9 cellular contexts compared by ENCODE assay signal in the genomic region with DNA sequence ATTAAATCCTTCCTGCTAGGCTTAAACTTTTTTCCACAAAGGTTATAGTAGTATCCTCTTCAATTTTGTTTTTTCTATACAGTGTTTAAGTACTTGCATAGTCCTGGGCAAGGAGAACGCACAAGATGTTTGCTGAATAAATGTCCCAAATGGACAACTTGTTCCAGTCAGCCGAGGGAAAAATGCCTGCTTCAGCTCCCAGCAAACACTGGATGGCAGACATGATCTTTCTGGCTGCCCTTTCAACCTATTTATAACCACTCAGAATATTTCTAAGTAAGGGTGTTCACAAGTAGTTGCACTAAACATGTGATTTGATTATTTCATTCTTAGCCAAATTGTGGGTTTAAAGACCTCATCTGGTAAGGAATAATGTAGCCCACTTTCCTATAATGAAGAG. TPM values are rescaled to one million over a fixed set of nuclear protein-coding genes. Genes with fewer than 3 reads are reported as not detected.
DNase-seq lines count a peak whose midpoint lies in the region; ATAC-seq and TF ChIP-seq lines count a peak whose summit lies in the region.
"Had no signal": no experiment of that assay in that cellular context is flagged by ENCODE, and none has a peak within 500 bp of the region (broad histone marks: within the 10 kb centered on the region; RNA-seq: fewer than 3 reads in every experiment).

No MANE protein-coding gene starts in this region.

- H3K27ac Mint-ChIP-seq in stimulated activated naive CD8-positive, alpha-beta T cell treated with anti-CD3 and anti-CD28 coated beads, Interleukin-15, amount 100 ng/mL, for 72 hours: no peak overlapping the region

- BruUV-seq in PC-3 (replicated peaks; lab: Mats Ljungman, UMichigan): no TSS peak

- no peak overlapping the region for H3K9ac ChIP-seq in PC-3 (ENCODE audit: low read length)

- no peaks in the 10 kb centered on the region for H3K9me3 Mint-ChIP-seq in stimulated activated naive CD8-positive, alpha-beta T cell treated with anti-CD3 and anti-CD28 coated beads, Interleukin-15, amount 100 ng/mL, for 72 hours

- no peak overlapping the region for H2AFZ ChIP-seq in PC-3 (ENCODE audit: low read length)

- ATAC-seq in PC-3 (peak; percentile 42; the same call in 1 of the 2 replicates), psoas muscle (peak in 1 of 4 donors; percentile 67), HG02588 (IDR thresholded peaks at IDR 0.05; ENCODE audit: unreplicated experiment) (no peak), GM21529 (IDR thresholded peaks at IDR 0.05; ENCODE audit: unreplicated experiment) (no peak)
- no peak for ATAC-seq in stimulated activated naive CD8-positive, alpha-beta T cell treated with anti-CD3 and anti-CD28 coated beads, Interleukin-15, amount 100 ng/mL, for 72 hours

- no peaks in the 10 kb centered on the region for H3K36me3 ChIP-seq in PC-3 (ENCODE audit: low read depth, low read length)
- peaks cover 0 to 34% of the 10 kb centered on the region in 2 donors for H3K36me3 ChIP-seq in psoas muscle (ENCODE audit: insufficient read depth in 1 of 2, low read depth in 1 of 2)

- no peak overlapping the region for H3K4me3 Mint-ChIP-seq in stimulated activated naive CD8-positive, alpha-beta T cell treated with anti-CD3 and anti-CD28 coated beads, Interleukin-15, amount 100 ng/mL, for 72 hours

- H3F3A ChIP-seq in PC-3 (ENCODE audit: low read length, unreplicated experiment): no peaks in the 10 kb centered on the region

- H3K27ac ChIP-seq in PC-3 (ENCODE audit: low read length): no peak overlapping the region
- no peak overlapping the region for H3K27ac ChIP-seq in psoas muscle
- H3K27ac ChIP-seq: neutrophil had no signal

- WGBS in psoas muscle, 3 donors: 7 to 14% (median 9%) methylated on average over 2 of the region's 2 CpGs

- peaks cover 6% of the 10 kb centered on the region for H3K27me3 Mint-ChIP-seq in stimulated activated naive CD8-positive, alpha-beta T cell treated with anti-CD3 and anti-CD28 coated beads, Interleukin-15, amount 100 ng/mL, for 72 hours

- no peaks in the 10 kb centered on the region for H3K9me2 ChIP-seq in PC-3 (replicated peaks; ENCODE audit: low read length)

- POLR2A ChIA-PET in PC-3 (lab: Charles Lee; ENCODE audit: unreplicated experiment): no interaction called here

- CTCF ChIA-PET in PC-3 (lab: Charles Lee): no interaction called here

- H3K4me3 ChIP-seq in PC-3 (ENCODE audit: low read length) (no peak overlapping the region), fibroblast of the aortic adventitia (ENCODE audit: low read depth, low read length) (no peak overlapping the region), psoas muscle (no peak overlapping the region)

- no peak overlapping the region for H3K4me2 ChIP-seq in PC-3 (ENCODE audit: low read length)

- no peaks in the 10 kb centered on the region for H4K20me1 ChIP-seq in PC-3 (ENCODE audit: low read length)

- no peaks in the 10 kb centered on the region for H3K4me1 Mint-ChIP-seq in stimulated activated naive CD8-positive, alpha-beta T cell treated with anti-CD3 and anti-CD28 coated beads, Interleukin-15, amount 100 ng/mL, for 72 hours

- H3K9me3 ChIP-seq in PC-3 (ENCODE audit: low read length): no peaks in the 10 kb centered on the region
- H3K9me3 ChIP-seq in psoas muscle: no peaks in the 10 kb centered on the region
- H3K9me3 ChIP-seq: neutrophil had no signal

- no peaks in the 10 kb centered on the region for H3K79me2 ChIP-seq in PC-3 (ENCODE audit: low read length)

- DNase-seq in ELR (ENCODE audit: low read depth) (peak; percentile 38), PC-3 (no peak), fibroblast of the aortic adventitia (ENCODE audit: low read depth) (peak; percentile 67), psoas muscle (no peak), LoVo (ENCODE audit: low spot score) (no peak)
- no peak for DNase-seq in stimulated activated naive CD8-positive, alpha-beta T cell treated with anti-CD3 and anti-CD28 coated beads, Interleukin-15, amount 100 ng/mL, for 72 hours

- H3K4me1 ChIP-seq in PC-3 (ENCODE audit: insufficient read depth, low read length) (no peaks in the 10 kb centered on the region), psoas muscle (no peaks in the 10 kb centered on the region)

- H3K27me3 ChIP-seq in PC-3 (ENCODE audit: low read length) (no peaks in the 10 kb centered on the region), psoas muscle (ENCODE audit: insufficient read depth in 3 of 3, low read length in 2 of 3) (no peaks in the 10 kb centered on the region)
- H3K27me3 ChIP-seq: neutrophil had no signal

- intact Hi-C loops in PC-3 (cut with micrococcal nuclease) (loop anchor here (1.0 kb wide), 1 partner anchor 137 kb away; no protein-coding TSS in a partner anchor), psoas muscle (cut with DNase I) (loop anchor here in 1 of 2 donors (10.0 kb wide), 1 partner anchor 133 kb away; no protein-coding TSS in a partner anchor)

- TF ChIP-seq CTCF in PC-3 (conservative IDR thresholded peaks at IDR 0.05; ENCODE audit: low read depth, low read length) (peak; percentile 45; the same call in 1 of the 2 replicates), fibroblast of the aortic adventitia (IDR thresholded peaks at IDR 0.05; ENCODE audit: insufficient read depth, low read length) (peak; percentile 63), psoas muscle (IDR thresholded peaks at IDR 0.05) (peak; percentile 38)

RNA-seq across cellular contexts. Expression of gene GNB4, which starts 29.8 kb away (rescaled TPM):
- 5.2 and 6.3 TPM in 2 replicates for total RNA-seq in PC-3 (2014; rRNA removed)
- 50.5 and 63.4 TPM in 2 replicates for total RNA-seq in fibroblast of the aortic adventitia (ENCODE audit: low replicate concordance)
- 1 to 10 TPM; 2.9 to 6.5 (median 4.6) TPM for total RNA-seq in psoas muscle
- polyA plus RNA-seq in psoas muscle: 1 to 10 TPM in 2 of 3 donors, under 1 TPM in 1; 0.83 to 2.1 (median 1.3) TPM

Comparison
In these comparisons a context has a peak if more than half of its experiments do, and no peak if none do; other contexts are left out.
1. DNase-seq: peak in ELR (single experiment) and fibroblast of the aortic adventitia (single experiment); none in PC-3 (single experiment), psoas muscle (0 of 2), LoVo (single experiment) and stimulated activated naive CD8-positive, alpha-beta T cell treated with anti-CD3 and anti-CD28 coated beads, Interleukin-15, amount 100 ng/mL, for 72 hours (0 of 2).
2. Peak in every context shown above with its lines, with median percentiles within 50 percentile points of each other: CTCF ChIP-seq.